8 cellular contexts compared by ENCODE assay signal in genomic region chr10:80459047-80459865, GRCh38. TPM values are rescaled to one million over a fixed set of nuclear protein-coding genes. Genes with fewer than 3 reads are reported as not detected.
DNase-seq lines count a peak whose midpoint lies in the region; ATAC-seq and TF ChIP-seq lines count a peak whose summit lies in the region.

No MANE protein-coding gene starts in this region.

- H3K9me3 Mint-ChIP-seq in neural progenitor cell, result no peaks in the 10 kb centered on the region

- H3F3A ChIP-seq in neural progenitor cell (ENCODE audit: low read depth), result peaks cover 35% of the 10 kb centered on the region

- H4K20me1 ChIP-seq in neural progenitor cell (ENCODE audit: low read depth), result peaks cover 75% of the 10 kb centered on the region

- peaks cover 82% of the 10 kb centered on the region for H3K4me1 Mint-ChIP-seq in neural progenitor cell

- ATAC-seq in GM18498 (IDR thresholded peaks at IDR 0.05; ENCODE audit: unreplicated experiment), result peak; percentile 52

- H3K4me3 Mint-ChIP-seq in neural progenitor cell, result peak overlapping the region; percentile 41

- no peak overlapping the region for H3K27ac Mint-ChIP-seq in neural progenitor cell

- no peaks in the 10 kb centered on the region for H3K36me3 ChIP-seq in neural progenitor cell

- H3K9ac ChIP-seq in neural progenitor cell, result no peak overlapping the region

- DNase-seq in HFF-Myc (ENCODE audit: extremely low read depth, low read depth) (peak; percentile 88), MV-4-11 (lab: John Stamatoyannopoulos, UW) (peak; percentile 96), epithelial cell of proximal tubule (ENCODE audit: low read depth) (no peak), neural progenitor cell (ENCODE audit: low spot score) (peak; percentile 36), HK-2 (ENCODE audit: unreplicated experiment) (no peak), NCI-H1417 treated with DMSO at 0.1 percent for 48 hours (lab: John Stamatoyannopoulos, UW) (no peak)
- DNase-seq in activated CD8-positive, alpha-beta memory T cell treated with anti-CD3 and anti-CD28 coated beads for 24 hours, result peak; percentile 85

- peaks cover 73% of the 10 kb centered on the region for H3K4me1 ChIP-seq in neural progenitor cell

- no peaks in the 10 kb centered on the region for H3K27me3 ChIP-seq in neural progenitor cell

- no peaks in the 10 kb centered on the region for H3K36me3 Mint-ChIP-seq in neural progenitor cell

- no peak overlapping the region for H2AFZ ChIP-seq in neural progenitor cell (replicated peaks)

- peaks cover 14% of the 10 kb centered on the region for H3K27me3 Mint-ChIP-seq in neural progenitor cell (ENCODE audit: insufficient read depth, low read depth)

- no peaks in the 10 kb centered on the region for H3K9me3 ChIP-seq in neural progenitor cell (ENCODE audit: low read depth)

- peaks cover 99% of the 10 kb centered on the region for H3K79me2 ChIP-seq in neural progenitor cell (ENCODE audit: low read depth)

- H3K4me3 ChIP-seq in HFF-Myc (replicated peaks; ENCODE audit: low read depth, low read length), result peak overlapping the region; percentile 10
- H3K4me3 ChIP-seq in epithelial cell of proximal tubule (ENCODE audit: low read depth, low read length), result peak overlapping the region; percentile 25
- H3K4me3 ChIP-seq in neural progenitor cell, result no peak overlapping the region

- TF ChIP-seq CTCF in HFF-Myc (IDR thresholded peaks at IDR 0.05; ENCODE audit: low read depth, low read length, missing control alignments) (no peak), epithelial cell of proximal tubule (conservative IDR thresholded peaks at IDR 0.05; ENCODE audit: low read depth, low read length) (no peak), neural progenitor cell (IDR thresholded peaks at IDR 0.05) (peak; percentile 5)

- H3K4me2 ChIP-seq in neural progenitor cell, result peak overlapping the region; percentile 42

- peak overlapping the region; percentile 24 for H3K27ac ChIP-seq in neural progenitor cell

RNA-seq across cellular contexts. Expression of gene TSPAN14, which starts 5.1 kb away (rescaled TPM):
- total RNA-seq in epithelial cell of proximal tubule (96.7 and 139 TPM in 2 replicates), neural progenitor cell (ENCODE audit: low replicate concordance) (32.7 and 68.9 TPM in 2 replicates)

RNA-seq across cellular contexts. Expression of gene PRXL2A, which starts 50.9 kb away (rescaled TPM):
- total RNA-seq in epithelial cell of proximal tubule (50.5 and 52.0 TPM in 2 replicates), neural progenitor cell (ENCODE audit: low replicate concordance) (81.4 and 107 TPM in 2 replicates)

Comparison
In these comparisons a context has a peak if more than half of its experiments do, and no peak if none do; other contexts are left out.
1. DNase-seq: peak in HFF-Myc (single experiment), MV-4-11 (single experiment), activated CD8-positive, alpha-beta memory T cell treated with anti-CD3 and anti-CD28 coated beads for 24 hours (single experiment) and neural progenitor cell (single experiment); none in epithelial cell of proximal tubule (single experiment), HK-2 (single experiment) and NCI-H1417 treated with DMSO at 0.1 percent for 48 hours (single experiment).